Comparison of ENCODE assay signal across 1 cellular context in the genomic region with DNA sequence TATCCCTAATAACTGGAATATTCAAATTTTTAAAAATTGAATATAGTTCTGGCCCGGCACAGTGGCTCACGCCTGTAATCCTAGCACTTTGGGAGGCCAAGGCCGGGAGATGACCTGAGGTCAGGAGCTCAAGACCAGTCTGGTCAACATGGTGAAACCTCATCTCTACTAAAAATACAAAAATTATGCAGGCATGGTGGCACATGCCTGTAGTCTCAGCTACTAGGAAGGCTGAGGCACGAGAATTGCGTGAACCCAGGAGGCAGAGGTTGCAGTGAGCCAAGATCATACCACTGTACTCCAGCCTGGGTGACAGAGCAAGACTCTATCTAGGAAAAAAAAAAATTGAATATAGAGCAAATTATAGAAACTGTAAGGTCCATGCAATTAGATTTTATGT. TPM values are rescaled to one million over a fixed set of nuclear protein-coding genes. Genes with fewer than 3 reads are reported as not detected.
"Had no signal": no experiment of that assay in that cellular context is flagged by ENCODE, and none has a peak within 500 bp of the region (broad histone marks: within the 10 kb centered on the region; RNA-seq: fewer than 3 reads in every experiment).

No MANE protein-coding gene starts in this region.

RNA-seq across cellular contexts. Expression of gene DAPP1, which starts 13.4 kb away (rescaled TPM):
- total RNA-seq: WTC11 had no signal
